In the genomic region with DNA sequence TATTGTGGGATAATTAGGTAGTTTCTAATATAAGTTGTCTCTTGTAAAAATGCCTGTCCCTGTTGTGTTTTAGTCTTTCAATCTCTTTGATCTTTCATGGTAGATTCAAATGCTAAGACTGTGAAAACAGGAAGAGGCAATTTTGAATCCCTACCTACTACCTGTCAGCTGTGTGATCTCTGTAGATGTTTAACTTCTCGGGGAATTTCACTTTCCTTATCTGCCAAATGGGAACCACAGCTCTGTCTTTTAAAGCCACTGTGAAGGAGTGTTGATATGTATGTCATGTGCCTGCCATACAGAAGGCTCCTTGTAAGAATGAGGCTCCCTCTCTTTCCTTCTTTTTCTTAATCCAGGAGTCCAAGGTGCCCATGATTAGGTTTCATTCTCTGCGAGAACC, we compare ENCODE assay signal across 20 cellular contexts.
A peak's percentile ranks its signal among the peaks of the same experiment; 100 is the strongest.
DNase-seq lines count a peak whose midpoint lies in the region; ATAC-seq and TF ChIP-seq lines count a peak whose summit lies in the region.
"Had no signal": no experiment of that assay in that cellular context is flagged by ENCODE, and none has a peak within 500 bp of the region (broad histone marks: within the 10 kb centered on the region; RNA-seq: fewer than 3 reads in every experiment).

No MANE protein-coding gene starts in this region.

- TF ChIP-seq CTCF in brain microvascular endothelial cell (IDR thresholded peaks at IDR 0.05; ENCODE audit: low read depth, low read length, missing control alignments) (no peak), psoas muscle (IDR thresholded peaks at IDR 0.05) (no peak)

- DNase-seq in left colon (no peak), brain microvascular endothelial cell (no peak), caudate nucleus (lab: John Stamatoyannopoulos, UW) (no peak), psoas muscle (no peak), DMS79 (lab: John Stamatoyannopoulos, UW) (no peak)
- DNase-seq: C1 segment of cervical spinal cord; CD8-positive, alpha-beta memory T cell; DND-41; NCI-H1092 treated with DMSO at 0.1 percent for 48 hours; NCI-H146; NCI-H510A; NCI-H748 treated with DMSO at 0.1 percent for 48 hours; NK-92 treated with Interleukin-12 subunit alpha and Interleukin-12 subunit beta, amount 100 ng/mL, for 24 hours; Peyer's patch; T-helper 2 cell had no signal

- H3K4me1 ChIP-seq in psoas muscle: no peaks in the 10 kb centered on the region
- H3K4me1 ChIP-seq: A549, Peyer's patch had no signal

- H3K9me3 ChIP-seq in psoas muscle: no peaks in the 10 kb centered on the region
- H3K9me3 ChIP-seq: A549, Peyer's patch had no signal

- in situ Hi-C loops in brain microvascular endothelial cell (cut with HindIII; ENCODE audit: low pct_ligation_motif_present, low sequenced_read_pairs): no loop called here

- H3K27me3 ChIP-seq in brain microvascular endothelial cell (replicated peaks): no peaks in the 10 kb centered on the region
- H3K27me3 ChIP-seq in psoas muscle (ENCODE audit: insufficient read depth in 3 of 3, low read length in 2 of 3): no peaks in the 10 kb centered on the region
- H3K27me3 ChIP-seq: Peyer's patch had no signal

- ATAC-seq in GM18867 (IDR thresholded peaks at IDR 0.05; ENCODE audit: unreplicated experiment) (peak; percentile 79), GM19463 (IDR thresholded peaks at IDR 0.05; ENCODE audit: unreplicated experiment) (peak; percentile 79), HG03354 (IDR thresholded peaks at IDR 0.05; ENCODE audit: poor library complexity, severe bottlenecking, unreplicated experiment) (peak; percentile 81), left colon (peak; percentile 94), psoas muscle (no peak)
- ATAC-seq: A549, Right ventricle myocardium inferior had no signal

- H3K36me3 ChIP-seq in brain microvascular endothelial cell (replicated peaks): no peaks in the 10 kb centered on the region
- no peaks in the 10 kb centered on the region for H3K36me3 ChIP-seq in psoas muscle (ENCODE audit: insufficient read depth in 1 of 2, low read depth in 1 of 2)
- H3K36me3 ChIP-seq: Peyer's patch had no signal

- intact Hi-C loops in left colon (cut with DNase I, micrococcal nuclease): no loop called here
- intact Hi-C loops in psoas muscle (cut with DNase I): no loop called here

- whole genome bisulfite sequencing in psoas muscle, 3 donors: 96 to 100% (median 97%) methylated on average over 2 of the region's 2 CpGs

- H3K4me3 ChIP-seq in brain microvascular endothelial cell (ENCODE audit: low read depth, low read length) (no peak overlapping the region), psoas muscle (no peak overlapping the region)
- H3K4me3 ChIP-seq: A549, Peyer's patch had no signal

- no peak overlapping the region for H3K27ac ChIP-seq in brain microvascular endothelial cell
- H3K27ac ChIP-seq in caudate nucleus (ENCODE audit: low read depth, low read length): no peak overlapping the region
- no peak overlapping the region for H3K27ac ChIP-seq in psoas muscle
- H3K27ac ChIP-seq: A549, Peyer's patch had no signal

Comparison
In these comparisons a context has a peak if more than half of its experiments do, and no peak if none do; other contexts are left out.
1. ATAC-seq: peak in GM18867 (single experiment), GM19463 (single experiment), HG03354 (single experiment) and left colon (single experiment); none in psoas muscle (0 of 4).